16 cellular contexts compared by ENCODE assay signal in the genomic region with DNA sequence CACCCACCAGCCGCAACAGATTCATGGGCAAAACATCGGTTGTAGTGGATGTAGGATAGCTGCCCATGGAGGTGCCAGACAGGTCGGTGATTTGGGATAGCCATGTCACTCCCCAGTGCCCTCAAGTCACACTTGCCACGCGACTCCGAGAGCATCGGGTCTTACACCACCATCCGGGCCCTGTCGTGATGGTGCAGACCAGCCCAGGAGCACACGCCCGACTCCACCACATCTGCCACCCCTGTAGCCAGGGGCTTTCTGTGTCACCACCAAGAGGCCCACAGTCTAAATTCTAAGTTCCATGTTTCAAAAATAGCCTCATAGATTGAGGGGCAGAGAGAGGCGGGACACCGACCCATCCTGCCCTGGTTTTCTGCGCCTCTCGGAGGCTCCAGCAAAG. TPM values are rescaled to one million over a fixed set of nuclear protein-coding genes. Genes with fewer than 3 reads are reported as not detected.
DNase-seq lines count a peak whose midpoint lies in the region; ATAC-seq and TF ChIP-seq lines count a peak whose summit lies in the region.
"Had no signal": no experiment of that assay in that cellular context is flagged by ENCODE, and none has a peak within 500 bp of the region (broad histone marks: within the 10 kb centered on the region; RNA-seq: fewer than 3 reads in every experiment).

No MANE protein-coding gene starts in this region.

- peak overlapping the region; percentile 62 for H3K4me3 ChIP-seq in left ventricle myocardium inferior
- peak overlapping the region; percentile 61 for H3K4me3 ChIP-seq in osteoblast (ENCODE audit: insufficient read depth, low read length)
- peak overlapping the region in 1 of 2 donors; percentile 22 for H3K4me3 ChIP-seq in vagina
- H3K4me3 ChIP-seq: A549 had no signal

- peak overlapping the region; percentile 81 for H3K4me2 ChIP-seq in osteoblast (ENCODE audit: insufficient read depth, low read length)
- H3K4me2 ChIP-seq: A549 had no signal

- H3K79me2 ChIP-seq in osteoblast (ENCODE audit: insufficient read depth, low read length) = no peaks in the 10 kb centered on the region

- H3K9me3 ChIP-seq in left ventricle myocardium inferior (replicated peaks) = no peaks in the 10 kb centered on the region
- no peaks in the 10 kb centered on the region for H3K9me3 ChIP-seq in osteoblast (ENCODE audit: low read depth, low read length)
- H3K9me3 ChIP-seq in vagina = no peaks in the 10 kb centered on the region
- H3K9me3 ChIP-seq: A549 had no signal

- no peaks in the 10 kb centered on the region for H4K20me1 ChIP-seq in osteoblast (ENCODE audit: insufficient read depth, low read length)

- H3K4me1 ChIP-seq in left ventricle myocardium inferior (peaks cover 13% of the 10 kb centered on the region), osteoblast (ENCODE audit: insufficient read depth, low read length) (no peaks in the 10 kb centered on the region), vagina (peaks cover 5% of the 10 kb centered on the region)
- H3K4me1 ChIP-seq: A549 had no signal

- H3K27me3 ChIP-seq in left ventricle myocardium inferior (ENCODE audit: low read depth) = peaks cover 14% of the 10 kb centered on the region
- no peaks in the 10 kb centered on the region for H3K27me3 ChIP-seq in osteoblast (ENCODE audit: insufficient read depth, low read length)
- no peaks in the 10 kb centered on the region for H3K27me3 ChIP-seq in vagina

- H3K27ac ChIP-seq in left ventricle myocardium inferior (replicated peaks) (peak overlapping the region; percentile 39), osteoblast (ENCODE audit: low read depth, low read length) (no peak overlapping the region), vagina (peak overlapping the region; percentile 60)
- H3K27ac ChIP-seq: A549 had no signal

- H3K36me3 ChIP-seq in left ventricle myocardium inferior (no peaks in the 10 kb centered on the region), osteoblast (ENCODE audit: insufficient read depth, low read length) (no peaks in the 10 kb centered on the region), vagina (no peaks in the 10 kb centered on the region)

- TF ChIP-seq CTCF in left ventricle myocardium inferior (IDR thresholded peaks at IDR 0.05; ENCODE audit: borderline replicate concordance) (no peak), osteoblast (IDR thresholded peaks at IDR 0.05; ENCODE audit: extremely low read depth, low read depth, low read length) (no peak), vagina (IDR thresholded peaks at IDR 0.05) (no peak)

- peak overlapping the region; percentile 93 for H2AFZ ChIP-seq in osteoblast (ENCODE audit: low read length)

- intact Hi-C loops in Right ventricle myocardium superior (cut with DNase I) = no loop called here
- intact Hi-C loops in left ventricle myocardium superior (cut with micrococcal nuclease) = no loop called here
- intact Hi-C loops in left ventricle myocardium inferior (cut with micrococcal nuclease) = no loop called here
- intact Hi-C loops in vagina (cut with DNase I) = no loop called here

- DNase-seq in Right ventricle myocardium superior (no peak), left ventricle myocardium superior (no peak), left ventricle myocardium inferior (no peak), osteoblast (ENCODE audit: insufficient read length, low spot score, missing footprints) (peak; percentile 66), vagina (ENCODE audit: extremely low spot score in 2 of 2) (no peak), activated T-cell treated with anti-CD3 and anti-CD28 coated beads for 4 hours (no peak), DMS79 (lab: John Stamatoyannopoulos, UW) (no peak)
- DNase-seq: activated CD4-positive, alpha-beta T cell treated with anti-CD3 and anti-CD28 coated beads, Interleukin-2, amount 50 U/mL, for 48 hours; CD8-positive, alpha-beta T cell; cortex of kidney; SIG-M5; stimulated activated CD4-positive, alpha-beta T cell treated with anti-CD3 and anti-CD28 coated beads, Interleukin-4, amount 100 ng/mL, for 1 hour had no signal

- peak; percentile 11 for ATAC-seq in Right ventricle myocardium superior (ENCODE audit: poor library complexity)
- no peak for ATAC-seq in left ventricle myocardium superior
- no peak for ATAC-seq in GM21717 (IDR thresholded peaks at IDR 0.05; ENCODE audit: unreplicated experiment)
- ATAC-seq: CD8-positive, alpha-beta T cell had no signal

- TF ChIP-seq POLR2A in vagina (IDR thresholded peaks at IDR 0.05) = no peak

RNA-seq across cellular contexts. Expression of gene FOXN4, which starts 18.0 kb away (rescaled TPM):
- not detected for total RNA-seq in Right ventricle myocardium superior
- total RNA-seq in left ventricle myocardium superior = not detected
- not detected for total RNA-seq in left ventricle myocardium inferior
- total RNA-seq in osteoblast = not detected in 2 replicates
- not detected for total RNA-seq in vagina
- total RNA-seq: activated T-helper 1 cell treated with anti-CD3 and anti-CD28 coated beads, Interleukin-12 subunit alpha, Interleukin-12 subunit beta, Interleukin-2, Interleukin-4 antibody, amounts not matched to agents 30 ng/mL and 10 ng/mL and 1 ng/mL, durations not matched to agents 14 hours and 24 hours and 36 hours; CD8-positive, alpha-beta T cell; renal cortical epithelial cell had no signal

RNA-seq across cellular contexts. Expression of gene MYO1H, which starts 56.6 kb away (rescaled TPM):
- total RNA-seq in Right ventricle myocardium superior (0.78 TPM), left ventricle myocardium superior (0.52 TPM), left ventricle myocardium inferior (0.16 TPM), osteoblast (1.5 TPM in 1 of 2 replicates, not detected in the other), vagina (not detected)
- total RNA-seq: activated T-helper 1 cell treated with anti-CD3 and anti-CD28 coated beads, Interleukin-12 subunit alpha, Interleukin-12 subunit beta, Interleukin-2, Interleukin-4 antibody, amounts not matched to agents 30 ng/mL and 10 ng/mL and 1 ng/mL, durations not matched to agents 14 hours and 24 hours and 36 hours; CD8-positive, alpha-beta T cell; renal cortical epithelial cell had no signal
